8 cellular contexts compared by ENCODE assay signal in genomic region chr1:41366428-41367101, GRCh38. TPM values are rescaled to one million over a fixed set of nuclear protein-coding genes. Genes with fewer than 3 reads are reported as not detected.
DNase-seq lines count a peak whose midpoint lies in the region; ATAC-seq and TF ChIP-seq lines count a peak whose summit lies in the region.

No MANE protein-coding gene starts in this region.

- POLR2A ChIA-PET in HEK293T (lab: Yijun Ruan, JAX): no interaction called here

- CTCF ChIA-PET in HEK293T (lab: Yijun Ruan, JAX): interaction anchor here (0.6 kb wide), 1 partner anchor 62 kb away, joined by 4 read pairs; no protein-coding TSS in a partner anchor

- peaks cover 54% of the 10 kb centered on the region for H3K4me1 ChIP-seq in cardiac muscle cell (ENCODE audit: low read depth)
- H3K4me1 ChIP-seq in effector memory CD4-positive, alpha-beta T cell (ENCODE audit: control insufficient read depth, insufficient read depth, low read length, poor library complexity, severe bottlenecking): peaks cover 21% of the 10 kb centered on the region

- peaks cover 15% of the 10 kb centered on the region for H3K27me3 ChIP-seq in cardiac muscle cell
- H3K27me3 ChIP-seq in effector memory CD4-positive, alpha-beta T cell (replicated peaks; ENCODE audit: control insufficient read depth, insufficient read depth, low read length, poor library complexity, severe bottlenecking): peaks cover 9% of the 10 kb centered on the region

- DNase-seq in cardiac muscle cell (ENCODE audit: low read depth in 1 of 2, low spot score in 1 of 2) (peak in 1 of 2 donors; percentile 30), cardiac septum (ENCODE audit: low spot score) (no peak), progenitor cell of endocrine pancreas (ENCODE audit: low spot score, unreplicated experiment) (no peak), HEK293T (ENCODE audit: extremely low spot score) (no peak)
- peak in 2 of 3 donors; percentile 19 to 33 for DNase-seq in effector memory CD4-positive, alpha-beta T cell

- no peak overlapping the region for H3K27ac Mint-ChIP-seq in progenitor cell of endocrine pancreas

- intact Hi-C loops in cardiac septum (cut with DNase I): no loop called here

- peaks cover 50% of the 10 kb centered on the region for H3K27me3 Mint-ChIP-seq in progenitor cell of endocrine pancreas

- peak overlapping the region; percentile 35 for H3K4me3 ChIP-seq in cardiac muscle cell
- H3K4me3 ChIP-seq in effector memory CD4-positive, alpha-beta T cell (ENCODE audit: insufficient read depth, low read depth, low read length, poor library complexity, severe bottlenecking): peak overlapping the region; percentile 45

- H3K9me3 Mint-ChIP-seq in progenitor cell of endocrine pancreas (ENCODE audit: low read depth): no peaks in the 10 kb centered on the region

- ATAC-seq in SK-N-SH treated with all-trans-retinoic acid at 6 μM for 48 hours (peak; percentile 11), GM21717 (IDR thresholded peaks at IDR 0.05; ENCODE audit: unreplicated experiment) (no peak), GM19023 (IDR thresholded peaks at IDR 0.05; ENCODE audit: unreplicated experiment) (no peak)

- H3K4me1 Mint-ChIP-seq in progenitor cell of endocrine pancreas (ENCODE audit: low read depth): peaks cover 16% of the 10 kb centered on the region

- H3K36me3 ChIP-seq in cardiac muscle cell: no peaks in the 10 kb centered on the region
- no peaks in the 10 kb centered on the region for H3K36me3 ChIP-seq in effector memory CD4-positive, alpha-beta T cell (ENCODE audit: control insufficient read depth, insufficient read depth, low read length)

- H3K9me3 ChIP-seq in cardiac muscle cell (ENCODE audit: low read depth): no peaks in the 10 kb centered on the region
- H3K9me3 ChIP-seq in effector memory CD4-positive, alpha-beta T cell (ENCODE audit: control insufficient read depth, low read length): no peaks in the 10 kb centered on the region

- no peaks in the 10 kb centered on the region for H3K36me3 Mint-ChIP-seq in progenitor cell of endocrine pancreas (ENCODE audit: insufficient read depth)

- peak overlapping the region; percentile 15 for H3K27ac ChIP-seq in cardiac muscle cell
- H3K27ac ChIP-seq in effector memory CD4-positive, alpha-beta T cell (ENCODE audit: insufficient read depth, low read length, poor library complexity, severe bottlenecking): no peak overlapping the region

- H3K4me3 Mint-ChIP-seq in progenitor cell of endocrine pancreas (ENCODE audit: low read depth): peak overlapping the region; percentile 44

- TF ChIP-seq CTCF in cardiac muscle cell (IDR thresholded peaks at IDR 0.05; ENCODE audit: low read depth, low read length) (no peak), progenitor cell of endocrine pancreas (IDR thresholded peaks at IDR 0.05; ENCODE audit: unreplicated experiment) (no peak)

TF ChIP-seq in SK-N-SH treated with all-trans-retinoic acid at 6 μM for 48 hours, 23 proteins besides CTCF, POLR2A, EP300 and RAD21 (continues in another document):
- no peak for TF ChIP-seq CREB5 (CRISPR knock-in tag; IDR thresholded peaks at IDR 0.05; ENCODE audit: low read depth)
- TF ChIP-seq ESRRG (CRISPR knock-in tag; IDR thresholded peaks at IDR 0.05): no peak
- no peak for TF ChIP-seq CSRNP3 (CRISPR knock-in tag; IDR thresholded peaks at IDR 0.05)
- TF ChIP-seq TOX (CRISPR knock-in tag; IDR thresholded peaks at IDR 0.05; ENCODE audit: borderline replicate concordance): no peak
- TF ChIP-seq CSDC2 (CRISPR knock-in tag; IDR thresholded peaks at IDR 0.05): no peak

TF ChIP-seq in HEK293T, 16 proteins besides CTCF, POLR2A, EP300 and RAD21:
- no peak for TF ChIP-seq FOXA1 (IDR thresholded peaks at IDR 0.05)
- TF ChIP-seq HDGF (IDR thresholded peaks at IDR 0.05; ENCODE audit: borderline replicate concordance): no peak
- TF ChIP-seq ELF4 (IDR thresholded peaks at IDR 0.05): no peak
- TF ChIP-seq FOXM1 (IDR thresholded peaks at IDR 0.05; ENCODE audit: borderline replicate concordance): no peak
- no peak for TF ChIP-seq TARDBP (IDR thresholded peaks at IDR 0.05)
- TF ChIP-seq ZNF384 (IDR thresholded peaks at IDR 0.05): no peak
- TF ChIP-seq SUZ12 (IDR thresholded peaks at IDR 0.05): no peak
- TF ChIP-seq FOXK2 (IDR thresholded peaks at IDR 0.05): no peak
- no peak for TF ChIP-seq CTBP1 (IDR thresholded peaks at IDR 0.05; ENCODE audit: borderline replicate concordance)
- no peak for TF ChIP-seq ARNT (IDR thresholded peaks at IDR 0.05)
- no peak for TF ChIP-seq L3MBTL2 (conservative IDR thresholded peaks at IDR 0.05)
- no peak for TF ChIP-seq NFRKB (IDR thresholded peaks at IDR 0.05)

RNA-seq across cellular contexts. Expression of gene FOXO6, which starts 5.3 kb away (rescaled TPM):
- 9.9 and 18.2 TPM in 2 replicates for total RNA-seq in cardiac muscle cell
- 10.7 and 18.6 TPM in 2 replicates for polyA plus RNA-seq in cardiac muscle cell
- 2.0 TPM for total RNA-seq in cardiac septum
- total RNA-seq in progenitor cell of endocrine pancreas: 2.8 and 2.9 TPM in 2 replicates

Comparison
In these comparisons a context has a peak if more than half of its experiments do, and no peak if none do; other contexts are left out.
1. DNase-seq: peak in effector memory CD4-positive, alpha-beta T cell (2 of 3); none in cardiac septum (single experiment), progenitor cell of endocrine pancreas (single experiment) and HEK293T (single experiment).